Comparison of ENCODE assay signal across 8 cellular contexts in the genomic region with DNA sequence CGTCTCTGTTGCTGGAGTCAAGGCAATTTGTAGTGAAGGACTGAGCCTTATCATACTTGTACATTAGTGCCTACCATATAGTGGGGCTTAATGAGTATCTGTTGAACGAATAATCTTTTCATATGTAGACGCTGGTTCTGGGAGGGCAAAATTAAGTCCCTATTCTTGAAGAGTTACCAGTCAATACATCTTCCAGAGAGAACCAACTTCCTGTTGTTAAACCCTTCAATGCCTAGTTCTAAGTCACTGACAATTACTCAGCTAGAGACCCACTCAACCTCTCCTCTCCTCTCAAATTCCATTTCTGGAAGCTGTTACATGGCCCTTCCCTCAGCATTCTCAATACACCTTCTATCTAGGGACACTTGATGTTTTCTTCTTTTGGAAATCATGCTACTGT. TPM values are rescaled to one million over a fixed set of nuclear protein-coding genes. Genes with fewer than 3 reads are reported as not detected.
DNase-seq lines count a peak whose midpoint lies in the region; ATAC-seq, FAIRE-seq and TF ChIP-seq lines count a peak whose summit lies in the region.

No MANE protein-coding gene starts in this region.

- BruUV-seq in Panc1 (replicated peaks; lab: Mats Ljungman, UMichigan) (no TSS peak), endothelial cell of umbilical vein (replicated peaks; lab: Mats Ljungman, UMichigan) (no TSS peak)

- H3K4me3 ChIP-seq in Panc1 (ENCODE audit: low read depth in 2 of 2, low read length in 2 of 2) = peak overlapping the region; percentile 77 to 86
- no peak overlapping the region for H3K4me3 ChIP-seq in endothelial cell of umbilical vein (replicated peaks in 1 of 3; ENCODE audit: insufficient read depth in 1 of 3, low read depth in 1 of 3, low read length in 3 of 3)

- DNase-seq in activated CD4-positive, alpha-beta T cell treated with anti-CD3 and anti-CD28 coated beads for 36 hours = no peak
- DNase-seq in activated CD4-positive, alpha-beta T cell treated with anti-CD3 and anti-CD28 coated beads for 1 hour = no peak
- DNase-seq in Panc1 (ENCODE audit: low read depth, low spot score) = no peak
- DNase-seq in endothelial cell of umbilical vein (ENCODE audit: low read depth, low spot score) = no peak
- DNase-seq in progenitor cell of endocrine pancreas (ENCODE audit: low spot score, unreplicated experiment) = no peak
- no peak for DNase-seq in T1000 (lab: John Stamatoyannopoulos, UW)
- DNase-seq in SW 1271 (lab: John Stamatoyannopoulos, UW) = no peak

- POLR2A ChIA-PET in activated CD4-positive, alpha-beta T cell treated with anti-CD3 and anti-CD28 coated beads for 36 hours (lab: Charles Lee) = interaction anchor here (0.9 to 2.8 kb wide), 3 partner anchors 15 to 80 kb away, joined by 3 to 23 read pairs (median 5); a partner anchor contains a TSS
- POLR2A ChIA-PET in Panc1 (lab: Charles Lee) (no interaction called here), endothelial cell of umbilical vein (lab: Charles Lee) (interaction anchor here (1.7 kb wide), 1 partner anchor 13 kb away, joined by 5 read pairs; no protein-coding TSS in a partner anchor)

- peak overlapping the region; percentile 94 for H3K4me3 Mint-ChIP-seq in activated CD4-positive, alpha-beta T cell treated with anti-CD3 and anti-CD28 coated beads for 36 hours
- H3K4me3 Mint-ChIP-seq in progenitor cell of endocrine pancreas (ENCODE audit: low read depth) = peak overlapping the region; percentile 88

- TF ChIP-seq POLR2A in endothelial cell of umbilical vein (IDR thresholded peaks at IDR 0.05; ENCODE audit: low read depth, low read length) = no peak

- intact Hi-C loops in activated CD4-positive, alpha-beta T cell treated with anti-CD3 and anti-CD28 coated beads for 36 hours (cut with DNase I, micrococcal nuclease) = loop anchor here (1.0 to 5.0 kb wide), 7 partner anchors 14 to 587 kb away; a partner anchor contains a TSS
- intact Hi-C loops in Panc1 (cut with micrococcal nuclease; ENCODE audit: unreplicated experiment) = no loop called here
- intact Hi-C loops in endothelial cell of umbilical vein (cut with micrococcal nuclease) = loop anchor here (1.0 kb wide), 3 partner anchors 14 to 160 kb away; a partner anchor contains a TSS

- H3K36me3 Mint-ChIP-seq in activated CD4-positive, alpha-beta T cell treated with anti-CD3 and anti-CD28 coated beads for 36 hours (ENCODE audit: low read depth) = peaks cover 6% of the 10 kb centered on the region
- H3K36me3 Mint-ChIP-seq in progenitor cell of endocrine pancreas (ENCODE audit: insufficient read depth) = peaks cover 9% of the 10 kb centered on the region

- H3K27me3 Mint-ChIP-seq in activated CD4-positive, alpha-beta T cell treated with anti-CD3 and anti-CD28 coated beads for 36 hours = no peaks in the 10 kb centered on the region
- no peaks in the 10 kb centered on the region for H3K27me3 Mint-ChIP-seq in progenitor cell of endocrine pancreas

- H3K27me3 ChIP-seq in Panc1 (ENCODE audit: control insufficient read depth, insufficient read depth, low read length) = no peaks in the 10 kb centered on the region
- no peaks in the 10 kb centered on the region for H3K27me3 ChIP-seq in endothelial cell of umbilical vein (ENCODE audit: control insufficient read depth in 2 of 2, insufficient read depth in 2 of 2, low read length in 2 of 2)

- H3K36me3 ChIP-seq in Panc1 (ENCODE audit: control insufficient read depth, insufficient read depth, low read length) (peaks cover 5% of the 10 kb centered on the region), endothelial cell of umbilical vein (ENCODE audit: control insufficient read depth in 2 of 2, extremely low read depth in 1 of 2, insufficient read depth in 2 of 2, low read length in 2 of 2) (no peaks in the 10 kb centered on the region)

- H3K9me3 ChIP-seq in Panc1 (ENCODE audit: control insufficient read depth, insufficient read depth, low read depth, low read length) = no peaks in the 10 kb centered on the region
- no peaks in the 10 kb centered on the region for H3K9me3 ChIP-seq in endothelial cell of umbilical vein (replicated peaks; ENCODE audit: control insufficient read depth, insufficient read depth, low read length)

- H3K9ac ChIP-seq in endothelial cell of umbilical vein (replicated peaks; ENCODE audit: extremely low read depth, insufficient read depth, low read length) = peak overlapping the region; percentile 73

- H3K79me2 ChIP-seq in endothelial cell of umbilical vein (ENCODE audit: control insufficient read depth, insufficient read depth, low read length) = peaks cover 39% of the 10 kb centered on the region

- peak overlapping the region; percentile 96 for H3K27ac Mint-ChIP-seq in activated CD4-positive, alpha-beta T cell treated with anti-CD3 and anti-CD28 coated beads for 36 hours
- H3K27ac Mint-ChIP-seq in progenitor cell of endocrine pancreas = peak overlapping the region; percentile 99

- CTCF ChIA-PET in activated CD4-positive, alpha-beta T cell treated with anti-CD3 and anti-CD28 coated beads for 36 hours (lab: Charles Lee) = interaction anchor here (0.9 to 3.0 kb wide), 3 partner anchors 10 to 76 kb away, joined by 3 to 11 read pairs (median 4); no protein-coding TSS in a partner anchor
- CTCF ChIA-PET in Panc1 (lab: Charles Lee) (no interaction called here), endothelial cell of umbilical vein (lab: Charles Lee) (interaction anchor here (1.2 to 2.2 kb wide), 2 partner anchors 16 to 85 kb away, joined by 4 to 10 read pairs; a partner anchor contains a TSS)

- H3K4me2 ChIP-seq in endothelial cell of umbilical vein (ENCODE audit: insufficient read depth, low read length) = peak overlapping the region; percentile 88

- no peak for ATAC-seq in activated CD4-positive, alpha-beta T cell treated with anti-CD3 and anti-CD28 coated beads for 36 hours
- ATAC-seq in Panc1 (no peak), HG02938 (IDR thresholded peaks at IDR 0.05; ENCODE audit: unreplicated experiment) (no peak)

- FAIRE-seq in endothelial cell of umbilical vein (lab: Jason Lieb, UNC) = peak; percentile 8

- no peaks in the 10 kb centered on the region for H3K9me3 Mint-ChIP-seq in activated CD4-positive, alpha-beta T cell treated with anti-CD3 and anti-CD28 coated beads for 36 hours (ENCODE audit: low read depth)
- H3K9me3 Mint-ChIP-seq in progenitor cell of endocrine pancreas (ENCODE audit: low read depth) = no peaks in the 10 kb centered on the region

- in situ Hi-C loops in Panc1 (cut with HindIII; ENCODE audit: low pct_unique_long_range_greater_than_20kb, low sequenced_read_pairs) = no loop called here

- TF ChIP-seq CTCF in Panc1 (IDR thresholded peaks at IDR 0.05) (no peak), endothelial cell of umbilical vein (IDR thresholded peaks at IDR 0.05; ENCODE audit: extremely low read depth in 1 of 2, insufficient read depth in 1 of 2, low read depth in 1 of 2, low read length in 2 of 2) (no peak), progenitor cell of endocrine pancreas (IDR thresholded peaks at IDR 0.05; ENCODE audit: unreplicated experiment) (no peak)

- peak overlapping the region; percentile 93 for H2AFZ ChIP-seq in endothelial cell of umbilical vein (ENCODE audit: low read depth, low read length)

- peaks cover 6% of the 10 kb centered on the region for H4K20me1 ChIP-seq in endothelial cell of umbilical vein (replicated peaks; ENCODE audit: control insufficient read depth, extremely low read depth, insufficient read depth, low read length)

- H3K9me1 ChIP-seq in endothelial cell of umbilical vein (replicated peaks; ENCODE audit: control insufficient read depth, extremely low read depth, insufficient read depth, low read length) = no peaks in the 10 kb centered on the region

- peaks cover 17% of the 10 kb centered on the region for H3K4me1 Mint-ChIP-seq in activated CD4-positive, alpha-beta T cell treated with anti-CD3 and anti-CD28 coated beads for 36 hours
- peaks cover 15% of the 10 kb centered on the region for H3K4me1 Mint-ChIP-seq in progenitor cell of endocrine pancreas (ENCODE audit: low read depth)

- dilution Hi-C loops in endothelial cell of umbilical vein (cut with MboI; ENCODE audit: extremely low pct_ligation_motif_present, low sequenced_read_pairs) = no loop called here

- H3K27ac ChIP-seq in Panc1 (ENCODE audit: low read length) = peak overlapping the region; percentile 95
- peak overlapping the region; percentile 78 for H3K27ac ChIP-seq in endothelial cell of umbilical vein (ENCODE audit: insufficient read depth, low read depth, low read length)

- peaks cover 12% of the 10 kb centered on the region for H3K4me1 ChIP-seq in Panc1 (ENCODE audit: control insufficient read depth, insufficient read depth, low read length)
- peaks cover 17% of the 10 kb centered on the region for H3K4me1 ChIP-seq in endothelial cell of umbilical vein (ENCODE audit: control insufficient read depth, extremely low read depth, insufficient read depth, low read length)

RNA-seq across cellular contexts. Expression of a gene that starts 1.1 kb away (rescaled TPM):
- total RNA-seq in activated CD4-positive, alpha-beta T cell treated with anti-CD3 and anti-CD28 coated beads for 36 hours = 10 to 100 TPM; 10.8 to 17.1 TPM
- total RNA-seq in Panc1 (2021; ENCODE audit: unreplicated experiment) (25.6 TPM), endothelial cell of umbilical vein (24.0 and 27.9 TPM in 2 replicates), progenitor cell of endocrine pancreas (29.8 and 41.4 TPM in 2 replicates)
- 31.6 TPM for polyA plus RNA-seq in Panc1 (2012; ENCODE audit: insufficient read length)
- 16.1 and 23.9 TPM in 2 replicates for polyA plus RNA-seq in endothelial cell of umbilical vein
- polyA plus RNA-seq in endothelial cell of umbilical vein (2011; cell fraction: cytosol; rRNA removed) = 27.3 and 30.5 TPM in 2 replicates
- polyA plus RNA-seq in endothelial cell of umbilical vein (2011; cell fraction: nucleus; rRNA removed) = 10.9 and 16.3 TPM in 2 replicates
- 28.9 and 46.0 TPM in 2 replicates for polyA plus RNA-seq in endothelial cell of umbilical vein (2012)
- polyA minus RNA-seq in endothelial cell of umbilical vein = 9.1 and 10.1 TPM in 2 replicates
- 7.9 TPM for polyA minus RNA-seq in endothelial cell of umbilical vein (2011; cell fraction: cytosol; rRNA and poly(A)+ RNA removed)
- 8.1 and 11.5 TPM in 2 replicates for polyA minus RNA-seq in endothelial cell of umbilical vein (2011; cell fraction: nucleus; rRNA and poly(A)+ RNA removed)

RNA-seq across cellular contexts. Expression of a gene that starts 14.6 kb away (rescaled TPM):
- 100 to 1,000 TPM; 250 to 356 TPM for total RNA-seq in activated CD4-positive, alpha-beta T cell treated with anti-CD3 and anti-CD28 coated beads for 36 hours
- 278 TPM for total RNA-seq in Panc1 (2021; ENCODE audit: unreplicated experiment)
- 401 TPM for polyA plus RNA-seq in Panc1 (2012; ENCODE audit: insufficient read length)
- 137 and 145 TPM in 2 replicates for total RNA-seq in endothelial cell of umbilical vein
- polyA plus RNA-seq in endothelial cell of umbilical vein = 32.2 and 59.8 TPM in 2 replicates
- 109 and 170 TPM in 2 replicates for polyA plus RNA-seq in endothelial cell of umbilical vein (2011; cell fraction: cytosol; rRNA removed)
- polyA plus RNA-seq in endothelial cell of umbilical vein (2011; cell fraction: nucleus; rRNA removed) = 26.3 and 49.7 TPM in 2 replicates
- 309 and 472 TPM in 2 replicates for polyA plus RNA-seq in endothelial cell of umbilical vein (2012)
- polyA minus RNA-seq in endothelial cell of umbilical vein = 10.2 and 13.9 TPM in 2 replicates
- 36.2 TPM for polyA minus RNA-seq in endothelial cell of umbilical vein (2011; cell fraction: cytosol; rRNA and poly(A)+ RNA removed)
- polyA minus RNA-seq in endothelial cell of umbilical vein (2011; cell fraction: nucleus; rRNA and poly(A)+ RNA removed) = 10.9 and 11.6 TPM in 2 replicates
- 180 and 185 TPM in 2 replicates for total RNA-seq in progenitor cell of endocrine pancreas

RNA-seq across cellular contexts. Expression of a gene that starts 15.1 kb away (rescaled TPM):
- 1,000 to 10,000 TPM in 1 of 2 experiments, 100 to 1,000 TPM in 1; 872 to 1,138 TPM for total RNA-seq in activated CD4-positive, alpha-beta T cell treated with anti-CD3 and anti-CD28 coated beads for 36 hours
- total RNA-seq in Panc1 (2021; ENCODE audit: unreplicated experiment) (553 TPM), endothelial cell of umbilical vein (307 and 337 TPM in 2 replicates), progenitor cell of endocrine pancreas (403 and 409 TPM in 2 replicates)
- polyA plus RNA-seq in Panc1 (2012; ENCODE audit: insufficient read length) = 376 TPM
- 43.8 and 73.2 TPM in 2 replicates for polyA plus RNA-seq in endothelial cell of umbilical vein
- polyA plus RNA-seq in endothelial cell of umbilical vein (2011; cell fraction: cytosol; rRNA removed) = 130 and 136 TPM in 2 replicates
- polyA plus RNA-seq in endothelial cell of umbilical vein (2011; cell fraction: nucleus; rRNA removed) = 128 and 178 TPM in 2 replicates
- 375 and 526 TPM in 2 replicates for polyA plus RNA-seq in endothelial cell of umbilical vein (2012)
- polyA minus RNA-seq in endothelial cell of umbilical vein = 137 and 141 TPM in 2 replicates
- polyA minus RNA-seq in endothelial cell of umbilical vein (2011; cell fraction: cytosol; rRNA and poly(A)+ RNA removed) = 320 TPM
- polyA minus RNA-seq in endothelial cell of umbilical vein (2011; cell fraction: nucleus; rRNA and poly(A)+ RNA removed) = 81.6 and 90.4 TPM in 2 replicates

Comparison
In these comparisons a context has a peak if more than half of its experiments do, and no peak if none do; other contexts are left out.
1. H3K4me3 ChIP-seq: peak in Panc1 (2 of 2); none in endothelial cell of umbilical vein (0 of 3).